In genomic region chr16:1973461-1974156, GRCh38 we compare ENCODE assay signal across 16 cellular contexts. TPM values are rescaled to one million over a fixed set of nuclear protein-coding genes. Genes with fewer than 3 reads are reported as not detected.
DNase-seq lines count a peak whose midpoint lies in the region; ATAC-seq and TF ChIP-seq lines count a peak whose summit lies in the region.
"Had no signal": no experiment of that assay in that cellular context is flagged by ENCODE, and none has a peak within 500 bp of the region (broad histone marks: within the 10 kb centered on the region; RNA-seq: fewer than 3 reads in every experiment).

No MANE protein-coding gene starts in this region.

- peaks cover 21% of the 10 kb centered on the region for H3K79me2 ChIP-seq in PC-3 (ENCODE audit: low read length)
- H3K79me2 ChIP-seq in hepatocyte, result peaks cover 26% of the 10 kb centered on the region

- peaks cover 46% of the 10 kb centered on the region for H3K4me1 Mint-ChIP-seq in stimulated activated naive CD8-positive, alpha-beta T cell treated with anti-CD3 and anti-CD28 coated beads, Interleukin-15, amount 100 ng/mL, for 72 hours

- H3K27ac ChIP-seq in left ventricle myocardium inferior (replicated peaks), result no peak overlapping the region
- H3K27ac ChIP-seq in PC-3 (ENCODE audit: low read length), result no peak overlapping the region
- no peak overlapping the region for H3K27ac ChIP-seq in hepatocyte
- H3K27ac ChIP-seq: HL-60, Peyer's patch had no signal

- H3K27me3 ChIP-seq in left ventricle myocardium inferior (ENCODE audit: low read depth), result peaks cover 41% of the 10 kb centered on the region
- no peaks in the 10 kb centered on the region for H3K27me3 ChIP-seq in PC-3 (ENCODE audit: low read length)
- H3K27me3 ChIP-seq in hepatocyte, result peaks cover 1% of the 10 kb centered on the region
- H3K27me3 ChIP-seq: Peyer's patch had no signal

- BruUV-seq in PC-3 (replicated peaks; lab: Mats Ljungman, UMichigan), result no TSS peak

- no peak overlapping the region for H3K9ac ChIP-seq in PC-3 (ENCODE audit: low read length)

- 95% methylated on average over 14 of the region's 16 CpGs for WGBS in hepatocyte (ENCODE audit: low lambda C conversion rate, missing lambda C conversion rate)

- CTCF ChIA-PET in PC-3 (lab: Charles Lee), result no interaction called here

- DNase-seq in left ventricle myocardium inferior (no peak), cardiac septum (ENCODE audit: low spot score) (no peak), PC-3 (no peak), hepatocyte (ENCODE audit: low spot score) (no peak), amniotic stem cell (lab: John Stamatoyannopoulos, UW) (no peak), hippocampal formation (lab: John Stamatoyannopoulos, UW) (no peak)
- DNase-seq in stimulated activated naive CD8-positive, alpha-beta T cell treated with anti-CD3 and anti-CD28 coated beads, Interleukin-15, amount 100 ng/mL, for 72 hours, result no peak
- no peak for DNase-seq in stimulated activated CD4-positive, alpha-beta T cell treated with anti-CD3 and anti-CD28 coated beads, Interleukin-12 subunit alpha, Interleukin-12 subunit beta, amount 100 ng/mL, for 4 hours
- DNase-seq: effector CD4-positive, alpha-beta T cell; immature natural killer cell; stimulated activated CD4-positive, alpha-beta T cell treated with anti-CD3 and anti-CD28 coated beads, Interleukin-4, amount 100 ng/mL, for 24 hours; T-helper 9 cell had no signal

- POLR2A ChIA-PET in PC-3 (lab: Charles Lee; ENCODE audit: unreplicated experiment), result no interaction called here

- H3F3A ChIP-seq in PC-3 (ENCODE audit: low read length, unreplicated experiment), result no peaks in the 10 kb centered on the region

- H3K4me2 ChIP-seq in PC-3 (ENCODE audit: low read length), result peak overlapping the region; percentile 98
- peak overlapping the region; percentile 90 for H3K4me2 ChIP-seq in hepatocyte

- H3K27ac Mint-ChIP-seq in stimulated activated naive CD8-positive, alpha-beta T cell treated with anti-CD3 and anti-CD28 coated beads, Interleukin-15, amount 100 ng/mL, for 72 hours, result peak overlapping the region; percentile 37 to 99

- no peak overlapping the region for H2AFZ ChIP-seq in PC-3 (ENCODE audit: low read length)
- no peak overlapping the region for H2AFZ ChIP-seq in hepatocyte

- peaks cover 48% of the 10 kb centered on the region for H3K36me3 ChIP-seq in left ventricle myocardium inferior
- no peaks in the 10 kb centered on the region for H3K36me3 ChIP-seq in PC-3 (ENCODE audit: low read depth, low read length)
- no peaks in the 10 kb centered on the region for H3K36me3 ChIP-seq in hepatocyte (replicated peaks; ENCODE audit: insufficient read depth, low read depth)

- H4K20me1 ChIP-seq in PC-3 (ENCODE audit: low read length), result no peaks in the 10 kb centered on the region
- no peaks in the 10 kb centered on the region for H4K20me1 ChIP-seq in hepatocyte (ENCODE audit: insufficient read depth, poor library complexity, severe bottlenecking)

- peaks cover 34% of the 10 kb centered on the region for H3K4me1 ChIP-seq in left ventricle myocardium inferior
- peaks cover under 1% of the 10 kb centered on the region; the same call in 1 of the 2 replicates for H3K4me1 ChIP-seq in PC-3 (ENCODE audit: insufficient read depth, low read length)
- H3K4me1 ChIP-seq in hepatocyte (ENCODE audit: insufficient read depth), result peaks cover 11% of the 10 kb centered on the region

- H3K4me3 ChIP-seq in left ventricle myocardium inferior, result peak overlapping the region; percentile 100
- peak overlapping the region; percentile 95; the same call in 1 of the 2 replicates for H3K4me3 ChIP-seq in PC-3 (ENCODE audit: low read length)
- H3K4me3 ChIP-seq in hepatocyte, result no peak overlapping the region

- no peaks in the 10 kb centered on the region for H3K27me3 Mint-ChIP-seq in stimulated activated naive CD8-positive, alpha-beta T cell treated with anti-CD3 and anti-CD28 coated beads, Interleukin-15, amount 100 ng/mL, for 72 hours

- intact Hi-C loops in left ventricle myocardium inferior (cut with micrococcal nuclease), result no loop called here
- intact Hi-C loops in cardiac septum (cut with DNase I), result no loop called here
- intact Hi-C loops in PC-3 (cut with micrococcal nuclease), result no loop called here

- H3K9me2 ChIP-seq in PC-3 (replicated peaks; ENCODE audit: low read length) (no peaks in the 10 kb centered on the region), hepatocyte (replicated peaks; ENCODE audit: insufficient read depth) (no peaks in the 10 kb centered on the region)

- H3K9me3 ChIP-seq in left ventricle myocardium inferior (replicated peaks) (no peaks in the 10 kb centered on the region), PC-3 (ENCODE audit: low read length) (no peaks in the 10 kb centered on the region), hepatocyte (ENCODE audit: low read depth) (no peaks in the 10 kb centered on the region)
- H3K9me3 ChIP-seq: Peyer's patch had no signal

- H3K4me3 Mint-ChIP-seq in stimulated activated naive CD8-positive, alpha-beta T cell treated with anti-CD3 and anti-CD28 coated beads, Interleukin-15, amount 100 ng/mL, for 72 hours, result peak overlapping the region; percentile 12 to 60

- ATAC-seq in PC-3, result no peak
- no peak for ATAC-seq in stimulated activated naive CD8-positive, alpha-beta T cell treated with anti-CD3 and anti-CD28 coated beads, Interleukin-15, amount 100 ng/mL, for 72 hours

- TF ChIP-seq CTCF in left ventricle myocardium inferior (IDR thresholded peaks at IDR 0.05; ENCODE audit: borderline replicate concordance) (no peak), PC-3 (conservative IDR thresholded peaks at IDR 0.05; ENCODE audit: low read depth, low read length) (no peak), hepatocyte (IDR thresholded peaks at IDR 0.05; ENCODE audit: poor library complexity) (no peak)

- no peaks in the 10 kb centered on the region for H3K9me3 Mint-ChIP-seq in stimulated activated naive CD8-positive, alpha-beta T cell treated with anti-CD3 and anti-CD28 coated beads, Interleukin-15, amount 100 ng/mL, for 72 hours

RNA-seq across cellular contexts. Expression of gene TBL3, which starts 1.8 kb away (rescaled TPM):
- 22.6 TPM for total RNA-seq in left ventricle myocardium inferior
- 18.3 TPM for total RNA-seq in cardiac septum
- total RNA-seq in PC-3 (2014; rRNA removed), result 71.5 and 111 TPM in 2 replicates
- 19.9 and 24.2 TPM in 2 replicates for total RNA-seq in hepatocyte
- polyA plus RNA-seq in hepatocyte, result 48.5 and 56.3 TPM in 2 replicates

RNA-seq across cellular contexts. Expression of gene RNF151, which starts 7.0 kb away (rescaled TPM):
- total RNA-seq in left ventricle myocardium inferior (not detected), cardiac septum (not detected), PC-3 (2014; rRNA removed) (not detected in 2 replicates), hepatocyte (not detected in 2 replicates)
- not detected in 2 replicates for polyA plus RNA-seq in hepatocyte
- total RNA-seq: fibroblast of villous mesenchyme, mononuclear cell, Peyer's patch had no signal
- polyA plus RNA-seq: immature natural killer cell had no signal

RNA-seq across cellular contexts. Expression of gene NOXO1, which starts 7.7 kb away (rescaled TPM):
- total RNA-seq in left ventricle myocardium inferior (not detected), cardiac septum (not detected), PC-3 (2014; rRNA removed) (2.4 and 3.4 TPM in 2 replicates), hepatocyte (2.3 and 5.1 TPM in 2 replicates)
- polyA plus RNA-seq in hepatocyte, result 5.4 and 6.0 TPM in 2 replicates
- total RNA-seq: mononuclear cell had no signal

RNA-seq across cellular contexts. Expression of gene RPS2, which starts 9.0 kb away (rescaled TPM):
- total RNA-seq in left ventricle myocardium inferior (753 TPM), cardiac septum (702 TPM), PC-3 (2014; rRNA removed) (2,234 and 2,721 TPM in 2 replicates), hepatocyte (1,991 and 2,285 TPM in 2 replicates)
- polyA plus RNA-seq in hepatocyte, result 1,449 and 1,663 TPM in 2 replicates

RNA-seq across cellular contexts. Expression of gene GFER, which starts 10.4 kb away (rescaled TPM):
- 23.3 TPM for total RNA-seq in left ventricle myocardium inferior
- 25.5 TPM for total RNA-seq in cardiac septum
- 66.8 and 77.2 TPM in 2 replicates for total RNA-seq in PC-3 (2014; rRNA removed)
- 34.0 and 34.9 TPM in 2 replicates for total RNA-seq in hepatocyte
- polyA plus RNA-seq in hepatocyte, result 44.0 and 56.8 TPM in 2 replicates
